In genomic region chr12:118783703-118784102, GRCh38 we compare ENCODE assay signal across 15 cellular contexts.
DNase-seq lines count a peak whose midpoint lies in the region; ATAC-seq and TF ChIP-seq lines count a peak whose summit lies in the region.
"Had no signal": no experiment of that assay in that cellular context is flagged by ENCODE, and none has a peak within 500 bp of the region (broad histone marks: within the 10 kb centered on the region; RNA-seq: fewer than 3 reads in every experiment).

No MANE protein-coding gene starts in this region.

- H3K27ac ChIP-seq in BLaER1, result no peak overlapping the region
- no peak overlapping the region for H3K27ac ChIP-seq in esophagus muscularis mucosa (replicated peaks in 1 of 4)
- H3K27ac ChIP-seq: 22Rv1, A549 had no signal

- H3K36me3 ChIP-seq in BLaER1 (no peaks in the 10 kb centered on the region), esophagus muscularis mucosa (no peaks in the 10 kb centered on the region)

- no peak for TF ChIP-seq EP300 in esophagus muscularis mucosa (IDR thresholded peaks at IDR 0.05)

- H3K4me1 ChIP-seq in BLaER1, result peaks cover 7% of the 10 kb centered on the region
- no peaks in the 10 kb centered on the region for H3K4me1 ChIP-seq in esophagus muscularis mucosa
- H3K4me1 ChIP-seq: A549 had no signal

- H3K4me3 ChIP-seq in BLaER1 (no peak overlapping the region), esophagus muscularis mucosa (no peak overlapping the region)
- H3K4me3 ChIP-seq: A549 had no signal

- H3K27me3 ChIP-seq in BLaER1, result no peaks in the 10 kb centered on the region
- no peaks in the 10 kb centered on the region for H3K27me3 ChIP-seq in esophagus muscularis mucosa

- H3K4me2 ChIP-seq in BLaER1, result peak overlapping the region; percentile 34
- H3K4me2 ChIP-seq: A549 had no signal

- H3K9ac ChIP-seq in BLaER1, result no peak overlapping the region

- TF ChIP-seq CTCF in esophagus muscularis mucosa (IDR thresholded peaks at IDR 0.05), result no peak

- no peaks in the 10 kb centered on the region for H3K9me3 ChIP-seq in BLaER1
- H3K9me3 ChIP-seq in esophagus muscularis mucosa, result no peaks in the 10 kb centered on the region
- H3K9me3 ChIP-seq: A549 had no signal

- H4K20me1 ChIP-seq in BLaER1, result no peaks in the 10 kb centered on the region

- intact Hi-C loops in esophagus muscularis mucosa (cut with DNase I), result no loop called here

- DNase-seq in esophagus muscularis mucosa (ENCODE audit: extremely low spot score) (peak; percentile 62), nucleus accumbens (lab: John Stamatoyannopoulos, UW) (no peak), GF-D8 (lab: John Stamatoyannopoulos, UW) (no peak)
- DNase-seq: AML-193; C1 segment of cervical spinal cord; CD4-positive, alpha-beta memory T cell; CD4-positive, CD25-positive, alpha-beta regulatory T cell; CD8-positive, alpha-beta memory T cell; COR-L47; DMS79 treated with DMSO at 0.1 percent for 48 hours had no signal

- 92% methylated on average over 2 of the region's 2 CpGs for WGBS in esophagus muscularis mucosa

- ATAC-seq in HG02870 (IDR thresholded peaks at IDR 0.05; ENCODE audit: unreplicated experiment), result peak; percentile 51
- ATAC-seq in GM19351 (IDR thresholded peaks at IDR 0.05; ENCODE audit: unreplicated experiment), result no peak
- ATAC-seq: A549 had no signal

- TF ChIP-seq POLR2A in esophagus muscularis mucosa (IDR thresholded peaks at IDR 0.05; ENCODE audit: low read depth), result no peak
